ENCODE assay signal across 23 cellular contexts in genomic region chr12:88559772-88560171, GRCh38. TPM values are rescaled to one million over a fixed set of nuclear protein-coding genes. Genes with fewer than 3 reads are reported as not detected.
DNase-seq lines count a peak whose midpoint lies in the region; ATAC-seq, FAIRE-seq and TF ChIP-seq lines count a peak whose summit lies in the region.
"Had no signal": no experiment of that assay in that cellular context is flagged by ENCODE, and none has a peak within 500 bp of the region (broad histone marks: within the 10 kb centered on the region; RNA-seq: fewer than 3 reads in every experiment).

No MANE protein-coding gene starts in this region.

- WGBS in IMR-90 (ENCODE audit: extremely low coverage in 2 of 2, insufficient read length in 1 of 2), 2 experiments, result no CpG with 5 or more reads among the region's 2 CpGs
- 67% methylated on average over 2 of the region's 2 CpGs for WGBS in HepG2 (ENCODE audit: low lambda C conversion rate)

- peak overlapping the region; percentile 85; the same call in 1 of the 2 replicates for H4K5ac ChIP-seq in IMR-90 (ENCODE audit: low read depth, low read length)

- no peak overlapping the region for H3K27ac Mint-ChIP-seq in activated T-helper 2 cell treated with anti-CD3 and anti-CD28 coated beads, Interferon-gamma antibody, Interleukin-2, Interleukin-4, amounts not matched to agents 10 μg/mL and 5 μg/mL and 100 μg/mL, durations not matched to agents 14 hours and 24 hours and 36 hours
- H3K27ac Mint-ChIP-seq: activated CD4-positive, alpha-beta T cell treated with anti-CD3 and anti-CD28 coated beads, Interleukin-2, amount 10 ng/mL, durations not matched to agents 24 days and 14 days; CD14-positive monocyte; natural killer cell had no signal

- H3K9me3 Mint-ChIP-seq in activated T-helper 2 cell treated with anti-CD3 and anti-CD28 coated beads, Interferon-gamma antibody, Interleukin-2, Interleukin-4, amounts not matched to agents 10 μg/mL and 5 μg/mL and 100 μg/mL, durations not matched to agents 14 hours and 24 hours and 36 hours, result no peaks in the 10 kb centered on the region
- H3K9me3 Mint-ChIP-seq: activated CD4-positive, alpha-beta T cell treated with anti-CD3 and anti-CD28 coated beads, Interleukin-2, amount 10 ng/mL, durations not matched to agents 24 days and 14 days had no signal

- H4K91ac ChIP-seq in IMR-90 (ENCODE audit: insufficient read depth, low read depth, low read length), result peak overlapping the region; percentile 16; the same call in 1 of the 2 replicates

- TF ChIP-seq RAD21 in IMR-90 (IDR thresholded peaks at IDR 0.05; ENCODE audit: low read length), result no peak
- no peak for TF ChIP-seq RAD21 in HepG2 (CRISPR knock-in tag; IDR thresholded peaks at IDR 0.05)

- H3K4me1 Mint-ChIP-seq in activated T-helper 2 cell treated with anti-CD3 and anti-CD28 coated beads, Interferon-gamma antibody, Interleukin-2, Interleukin-4, amounts not matched to agents 10 μg/mL and 5 μg/mL and 100 μg/mL, durations not matched to agents 14 hours and 24 hours and 36 hours (ENCODE audit: low read depth), result no peaks in the 10 kb centered on the region
- H3K4me1 Mint-ChIP-seq: activated CD4-positive, alpha-beta T cell treated with anti-CD3 and anti-CD28 coated beads, Interleukin-2, amount 10 ng/mL, durations not matched to agents 24 days and 14 days; natural killer cell had no signal

- ATAC-seq in IMR-90 (ENCODE audit: low read depth), result no peak
- ATAC-seq in HG03521 (IDR thresholded peaks at IDR 0.05; ENCODE audit: unreplicated experiment), result no peak
- no peak for ATAC-seq in HepG2
- ATAC-seq: esophagus mucosa, natural killer cell had no signal

- intact Hi-C loops in IMR-90 (cut with micrococcal nuclease), result no loop called here
- intact Hi-C loops in activated T-helper 2 cell treated with anti-CD3 and anti-CD28 coated beads, Interferon-gamma antibody, Interleukin-2, Interleukin-4, amounts not matched to agents 10 μg/mL and 5 μg/mL and 100 μg/mL, durations not matched to agents 14 hours and 24 hours and 36 hours (cut with micrococcal nuclease), result no loop called here
- intact Hi-C loops in HepG2 (cut with micrococcal nuclease; ENCODE audit: unreplicated experiment), result no loop called here

- TF ChIP-seq EP300 in HepG2 (IDR thresholded peaks at IDR 0.05; ENCODE audit: low read depth in 2 of 2, low read length in 2 of 2), result no peak
- TF ChIP-seq EP300 in HepG2 (CRISPR knock-in tag; IDR thresholded peaks at IDR 0.05; ENCODE audit: borderline replicate concordance), result no peak

- peaks cover 16 to 60% of the 10 kb centered on the region in 2 experiments for H3K79me1 ChIP-seq in IMR-90 (ENCODE audit: low read depth in 1 of 2, low read length in 2 of 2)

- H3K23ac ChIP-seq in IMR-90 (ENCODE audit: low read depth, low read length), result peak overlapping the region; percentile 39; the same call in 1 of the 2 replicates

- H3K4me2 ChIP-seq in IMR-90 (ENCODE audit: low read depth, low read length) (no peak overlapping the region), HepG2 (ENCODE audit: low read depth, low read length) (no peak overlapping the region)

- POLR2A ChIA-PET in IMR-90 (lab: Charles Lee; ENCODE audit: unreplicated experiment), result no interaction called here
- POLR2A ChIA-PET in HepG2 (lab: Yijun Ruan, JAX), result no interaction called here

- H2AFZ ChIP-seq in IMR-90 (replicated peaks; ENCODE audit: low read length, poor library complexity) (no peak overlapping the region), HepG2 (ENCODE audit: low read length) (no peak overlapping the region)

- H3K36me3 Mint-ChIP-seq in activated T-helper 2 cell treated with anti-CD3 and anti-CD28 coated beads, Interferon-gamma antibody, Interleukin-2, Interleukin-4, amounts not matched to agents 10 μg/mL and 5 μg/mL and 100 μg/mL, durations not matched to agents 14 hours and 24 hours and 36 hours (ENCODE audit: low read depth), result no peaks in the 10 kb centered on the region
- H3K36me3 Mint-ChIP-seq: CD14-positive monocyte, natural killer cell had no signal

- no peak overlapping the region for H3K56ac ChIP-seq in IMR-90 (ENCODE audit: extremely low read depth, insufficient read depth, low read length)

- no peak overlapping the region for H3K4me3 Mint-ChIP-seq in activated T-helper 2 cell treated with anti-CD3 and anti-CD28 coated beads, Interferon-gamma antibody, Interleukin-2, Interleukin-4, amounts not matched to agents 10 μg/mL and 5 μg/mL and 100 μg/mL, durations not matched to agents 14 hours and 24 hours and 36 hours (ENCODE audit: low read depth)
- H3K4me3 Mint-ChIP-seq: activated CD4-positive, alpha-beta T cell treated with anti-CD3 and anti-CD28 coated beads, Interleukin-2, amount 10 ng/mL, durations not matched to agents 24 days and 14 days; CD14-positive monocyte; natural killer cell had no signal

- no peak overlapping the region for H2AK5ac ChIP-seq in IMR-90 (ENCODE audit: low read depth, low read length)

- H3K9me1 ChIP-seq in IMR-90 (ENCODE audit: insufficient read depth, low read length), result peaks cover 6% of the 10 kb centered on the region; the same call in 1 of the 2 replicates

- H3K4me1 ChIP-seq in IMR-90 (ENCODE audit: control insufficient read depth, insufficient read depth, low read length) (peaks cover 7% of the 10 kb centered on the region), HepG2 (ENCODE audit: insufficient read depth, low read length) (peaks cover 40% of the 10 kb centered on the region)

- TF ChIP-seq POLR2A in IMR-90 (IDR thresholded peaks at IDR 0.05; ENCODE audit: low read depth, low read length), result no peak
- no peak for TF ChIP-seq POLR2A in HepG2 (IDR thresholded peaks at IDR 0.05; ENCODE audit: insufficient read depth in 1 of 2, low read depth in 2 of 2, low read length in 2 of 2)

- 0 out of 3 replicates have a peak overlapping the region, but pooled peaks have one; percentile 24 for H2BK15ac ChIP-seq in IMR-90 (ENCODE audit: low read depth, low read length)

- H3K27me3 ChIP-seq in IMR-90 (ENCODE audit: control insufficient read depth, insufficient read depth, low read length) (no peaks in the 10 kb centered on the region), HepG2 (ENCODE audit: control insufficient read depth in 1 of 2, insufficient read depth in 2 of 2, low read length in 2 of 2) (no peaks in the 10 kb centered on the region)
- H3K27me3 ChIP-seq: uterus had no signal

- BruUV-seq in IMR-90 (replicated peaks; lab: Mats Ljungman, UMichigan) (no TSS peak), HepG2 (replicated peaks; lab: Mats Ljungman, UMichigan) (no TSS peak)

- peak overlapping the region; percentile 2; the same call in 1 of the 2 replicates for H2BK20ac ChIP-seq in IMR-90 (ENCODE audit: low read depth, low read length)

- peak overlapping the region; percentile 84 for H3K18ac ChIP-seq in IMR-90 (ENCODE audit: low read depth, low read length)

- peak overlapping the region; percentile 9; the same call in 1 of the 2 replicates for H3K4ac ChIP-seq in IMR-90 (ENCODE audit: low read depth, low read length)

- H3K9ac ChIP-seq in IMR-90 (ENCODE audit: low read depth, low read length) (no peak overlapping the region), HepG2 (ENCODE audit: insufficient read depth, low read depth, low read length) (no peak overlapping the region)

- no peaks in the 10 kb centered on the region for H3K9me3 ChIP-seq in IMR-90 (ENCODE audit: control insufficient read depth, insufficient read depth, low read length)
- H3K9me3 ChIP-seq in HepG2 (ENCODE audit: low read length), result no peaks in the 10 kb centered on the region
- H3K9me3 ChIP-seq: uterus had no signal

- H3K27ac ChIP-seq in IMR-90 (ENCODE audit: insufficient read depth, low read length) (peak overlapping the region; percentile 51; the same call in 1 of the 2 replicates), epithelial cell of prostate (peak overlapping the region; percentile 88), HepG2 (ENCODE audit: extremely low read length, insufficient read depth, low read length) (no peak overlapping the region)
- H3K27ac ChIP-seq: HL-60 had no signal

- H3K79me2 ChIP-seq in HepG2 (ENCODE audit: insufficient read depth, low read length), result no peaks in the 10 kb centered on the region

- H4K20me1 ChIP-seq in IMR-90 (ENCODE audit: insufficient read depth, low read length) (no peaks in the 10 kb centered on the region), HepG2 (ENCODE audit: insufficient read depth, low read length) (no peaks in the 10 kb centered on the region)

- TF ChIP-seq CTCF in IMR-90 (conservative IDR thresholded peaks at IDR 0.05; ENCODE audit: low read depth, low read length), result no peak
- TF ChIP-seq CTCF in GM13976 (IDR thresholded peaks at IDR 0.05; ENCODE audit: borderline replicate concordance, control extremely low read depth, extremely low read depth, insufficient read depth, missing control alignments), result no peak
- TF ChIP-seq CTCF in HepG2 (CRISPR knock-in tag; IDR thresholded peaks at IDR 0.05), result no peak

- dilution Hi-C loops in IMR-90 (cut with HindIII; ENCODE audit: low sequenced_read_pairs, unreplicated experiment), result no loop called here

- CTCF ChIA-PET in IMR-90 (lab: Yijun Ruan, JAX), result no interaction called here
- CTCF ChIA-PET in HepG2 (lab: Yijun Ruan, JAX; ENCODE audit: low intra/inter-chr PET ratio, low total read pairs), result no interaction called here

- H3K4me3 ChIP-seq in IMR-90 (ENCODE audit: insufficient read depth, low read depth, low read length), result no peak overlapping the region
- no peak overlapping the region for H3K4me3 ChIP-seq in HepG2 (replicated peaks in 1 of 3; ENCODE audit: insufficient read depth in 1 of 3, low read depth in 2 of 3, low read length in 3 of 3)
- H3K4me3 ChIP-seq: uterus had no signal

- peak overlapping the region; percentile 38 to 59; a peak in 2 of 4 replicates for H4K8ac ChIP-seq in IMR-90 (ENCODE audit: low read depth in 2 of 2, low read length in 2 of 2)

- peak overlapping the region; percentile 47 for H3K14ac ChIP-seq in IMR-90 (replicated peaks; ENCODE audit: low read depth, low read length)

- H2BK120ac ChIP-seq in IMR-90 (ENCODE audit: low read depth, low read length), result peak overlapping the region; percentile 71; the same call in 1 of the 2 replicates

- H3K36me3 ChIP-seq in IMR-90 (ENCODE audit: control insufficient read depth, insufficient read depth, low read length) (no peaks in the 10 kb centered on the region; the same call in 1 of the 2 replicates), HepG2 (replicated peaks in 1 of 2; ENCODE audit: control insufficient read depth in 1 of 2, insufficient read depth in 2 of 2, low read length in 2 of 2) (no peaks in the 10 kb centered on the region)
- H3K36me3 ChIP-seq: uterus had no signal

- H2BK5ac ChIP-seq in IMR-90 (ENCODE audit: low read depth, low read length, poor library complexity, severe bottlenecking), result peak overlapping the region; percentile 62

- DNase-seq in EH (ENCODE audit: low read depth), result peak; percentile 20
- no peak for DNase-seq in IMR-90
- no peak for DNase-seq in epithelial cell of prostate (ENCODE audit: low read depth, low spot score)
- peak; percentile 33 to 61 for DNase-seq in lung microvascular endothelial cell (ENCODE audit: low read depth in 2 of 2)
- no peak for DNase-seq in GM13976 (ENCODE audit: low spot score)
- DNase-seq in activated T-helper 2 cell treated with anti-CD3 and anti-CD28 coated beads, Interferon-gamma antibody, Interleukin-2, Interleukin-4, amounts not matched to agents 10 μg/mL and 5 μg/mL and 100 μg/mL, durations not matched to agents 14 hours and 24 hours and 36 hours (ENCODE audit: low spot score), result no peak
- DNase-seq in HepG2 (ENCODE audit: low spot score), result no peak
- DNase-seq: activated CD4-positive, alpha-beta T cell treated with anti-CD3 and anti-CD28 coated beads, Interleukin-2, amount 10 ng/mL, durations not matched to agents 24 days and 14 days; activated CD8-positive, alpha-beta memory T cell treated with anti-CD3 and anti-CD28 coated beads, Interleukin-2, amount 50 U/mL, for 48 hours; activated gamma-delta T cell; central memory CD4-positive, alpha-beta T cell; H7; head of caudate nucleus; natural killer cell; NCI-H1048; NCI-H2081; NCI-H510A; stimulated activated CD4-positive, alpha-beta T cell treated with anti-CD3 and anti-CD28 coated beads, Interleukin-4, amount 100 ng/mL, for 1 hour; uterus had no signal

- in situ Hi-C loops in IMR-90 (cut with MboI; ENCODE audit: low sequenced_read_pairs), result no loop called here
- in situ Hi-C loops in GM13976 (cut with MboI; ENCODE audit: low sequenced_read_pairs, unreplicated experiment), result no loop called here
- in situ Hi-C loops in HepG2 (cut with HindIII; ENCODE audit: extremely low pct_ligation_motif_present, low pct_unique_long_range_greater_than_20kb), result no loop called here

- H3K27me3 Mint-ChIP-seq in activated T-helper 2 cell treated with anti-CD3 and anti-CD28 coated beads, Interferon-gamma antibody, Interleukin-2, Interleukin-4, amounts not matched to agents 10 μg/mL and 5 μg/mL and 100 μg/mL, durations not matched to agents 14 hours and 24 hours and 36 hours (ENCODE audit: low read depth), result no peaks in the 10 kb centered on the region

- no peak for FAIRE-seq in HepG2 (lab: Jason Lieb, UNC)

- H2AK9ac ChIP-seq in IMR-90 (replicated peaks; ENCODE audit: low read depth, low read length, poor library complexity), result no peak overlapping the region

RNA-seq across cellular contexts. Expression of gene KITLG, which starts 20.5 kb away (rescaled TPM):
- total RNA-seq in IMR-90 (2012; rRNA removed) (87.5 and 117 TPM in 2 replicates), lung microvascular endothelial cell (1.8 and 10.7 TPM in 2 replicates), HepG2 (2016; rRNA removed; fragmentation: Illumina TruSeq; extraction: Trizol) (4.3 and 5.3 TPM in 2 replicates)
- polyA plus RNA-seq in IMR-90 (2012; rRNA removed) (11.1 and 14.5 TPM in 2 replicates), HepG2 (2011; rRNA removed) (0.43 and 0.66 TPM in 2 replicates)
- polyA plus RNA-seq in IMR-90 (2012; cell fraction: cytosol; rRNA removed), result 5.2 and 8.9 TPM in 2 replicates
- polyA plus RNA-seq in IMR-90 (2012; cell fraction: nucleus; rRNA removed; ENCODE audit: low replicate concordance), result 1.7 and 8.7 TPM in 2 replicates
- 0.39 and 0.51 TPM in 2 replicates for total RNA-seq in activated T-helper 2 cell treated with anti-CD3 and anti-CD28 coated beads, Interferon-gamma antibody, Interleukin-2, Interleukin-4, amounts not matched to agents 10 μg/mL and 5 μg/mL and 100 μg/mL, durations not matched to agents 14 hours and 24 hours and 36 hours
- 1.0 and 1.5 TPM in 2 replicates for total RNA-seq in HepG2 (2016; cell fraction: cytosol; rRNA removed; fragmentation: Illumina TruSeq; extraction: Trizol; ENCODE audit: low read depth)
- 4.0 and 5.4 TPM in 2 replicates for total RNA-seq in HepG2 (2016; cell fraction: insoluble cytoplasmic fraction; rRNA removed; fragmentation: Illumina TruSeq; extraction: Trizol)
- total RNA-seq in HepG2 (2016; cell fraction: membrane; rRNA removed; fragmentation: Illumina TruSeq; extraction: Trizol), result 2.8 and 3.3 TPM in 2 replicates
- total RNA-seq in HepG2 (2016; cell fraction: nucleus; rRNA removed; fragmentation: Illumina TruSeq; extraction: Trizol), result 4.6 and 5.8 TPM in 2 replicates
- polyA plus RNA-seq in HepG2 (2011; cell fraction: cytosol; rRNA removed), result 0.28 and 0.31 TPM in 2 replicates
- polyA plus RNA-seq in HepG2 (2011; cell fraction: nucleus; rRNA removed), result 0.21 and 0.32 TPM in 2 replicates
- 0.24 and 0.40 TPM in 2 replicates for polyA plus RNA-seq in HepG2 (2012)
- polyA plus RNA-seq in HepG2 (2016; cell fraction: cytosol; fragmentation: Illumina TruSeq; extraction: Trizol; ENCODE audit: low read depth), result 0.17 and 0.32 TPM in 2 replicates
- polyA plus RNA-seq in HepG2 (2016; cell fraction: insoluble cytoplasmic fraction; fragmentation: Illumina TruSeq; extraction: Trizol; ENCODE audit: low read depth), result 3.4 and 3.9 TPM in 2 replicates
- polyA plus RNA-seq in HepG2 (2016; cell fraction: membrane; fragmentation: Illumina TruSeq; extraction: Trizol; ENCODE audit: low read depth), result 0.90 and 1.1 TPM in 2 replicates
- polyA plus RNA-seq in HepG2 (2016; cell fraction: nucleus; fragmentation: Illumina TruSeq; extraction: Trizol; ENCODE audit: insufficient read depth, low read depth), result 4.4 and 4.6 TPM in 2 replicates
- polyA minus RNA-seq in HepG2 (2011; rRNA and poly(A)+ RNA removed; ENCODE audit: low replicate concordance), result 2.3 and 5.6 TPM in 2 replicates
- 1.2 and 3.2 TPM in 2 replicates for polyA minus RNA-seq in HepG2 (2011; cell fraction: cytosol; rRNA and poly(A)+ RNA removed)
- polyA minus RNA-seq in HepG2 (2011; cell fraction: nucleus; rRNA and poly(A)+ RNA removed), result 3.6 and 4.1 TPM in 2 replicates
- total RNA-seq: natural killer cell had no signal

Comparison
In these comparisons a context has a peak if more than half of its experiments do, and no peak if none do; other contexts are left out.
1. DNase-seq: peak in EH (single experiment) and lung microvascular endothelial cell (2 of 2); none in IMR-90 (single experiment), epithelial cell of prostate (single experiment), GM13976 (single experiment), activated T-helper 2 cell treated with anti-CD3 and anti-CD28 coated beads, Interferon-gamma antibody, Interleukin-2, Interleukin-4, amounts not matched to agents 10 μg/mL and 5 μg/mL and 100 μg/mL, durations not matched to agents 14 hours and 24 hours and 36 hours (single experiment) and HepG2 (single experiment).